In the genomic region with DNA sequence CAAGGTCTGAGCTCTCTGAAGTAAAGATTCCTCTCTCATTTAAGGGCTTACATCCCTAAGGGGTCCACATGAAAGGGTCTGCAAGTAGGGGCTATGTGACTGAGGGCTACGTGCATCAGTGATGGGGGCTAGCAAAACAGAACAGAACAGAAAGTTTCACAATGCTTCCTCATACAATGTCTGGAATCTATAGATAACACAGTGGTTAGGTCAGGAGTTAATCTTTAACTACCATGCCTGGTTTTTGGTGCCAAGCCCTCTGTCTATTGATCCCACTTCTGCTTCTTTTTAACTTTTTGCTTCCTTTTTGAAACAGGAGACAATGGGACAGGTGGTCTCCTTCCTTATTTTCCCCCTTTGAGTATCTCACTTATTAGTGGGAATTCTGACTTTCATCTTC, we compare ENCODE assay signal across 19 cellular contexts.
DNase-seq lines count a peak whose midpoint lies in the region; ATAC-seq and TF ChIP-seq lines count a peak whose summit lies in the region.
"Had no signal": no experiment of that assay in that cellular context is flagged by ENCODE, and none has a peak within 500 bp of the region (broad histone marks: within the 10 kb centered on the region; RNA-seq: fewer than 3 reads in every experiment).

No MANE protein-coding gene starts in this region.

- H3K4me3 ChIP-seq in Karpas-422 (ENCODE audit: low read length) = no peak overlapping the region
- H3K4me3 ChIP-seq: SJCRH30 had no signal

- H3K9ac ChIP-seq in Karpas-422 (ENCODE audit: low read length) = no peak overlapping the region

- ATAC-seq in GM18498 (IDR thresholded peaks at IDR 0.05; ENCODE audit: unreplicated experiment) = peak; percentile 57
- ATAC-seq in HG02588 (IDR thresholded peaks at IDR 0.05; ENCODE audit: unreplicated experiment) = peak; percentile 47
- no peak for ATAC-seq in HG03460 (IDR thresholded peaks at IDR 0.05; ENCODE audit: unreplicated experiment)
- ATAC-seq: PC-3 had no signal

- H3K27ac ChIP-seq in epithelial cell of prostate (peak overlapping the region; percentile 46), Karpas-422 (ENCODE audit: low read length) (no peak overlapping the region)
- H3K27ac ChIP-seq: RWPE1, SJCRH30 had no signal

- no peaks in the 10 kb centered on the region for H3K9me2 ChIP-seq in Karpas-422 (replicated peaks; ENCODE audit: insufficient read depth, low read length)

- no peak for TF ChIP-seq CTCF in GM10266 (IDR thresholded peaks at IDR 0.05; ENCODE audit: control insufficient read depth, insufficient read depth, low read depth, missing control alignments)

- no peaks in the 10 kb centered on the region for H3K4me1 ChIP-seq in Karpas-422 (ENCODE audit: low read length)
- H3K4me1 ChIP-seq: Caco-2, SJCRH30 had no signal

- H3K4me2 ChIP-seq in Karpas-422 (ENCODE audit: low read depth, low read length, poor library complexity, severe bottlenecking) = no peak overlapping the region

- no peak overlapping the region for H2AFZ ChIP-seq in Karpas-422 (ENCODE audit: low read length)

- H3K9me3 ChIP-seq in Karpas-422 (ENCODE audit: low read length) = no peaks in the 10 kb centered on the region
- H3K9me3 ChIP-seq: Caco-2, SJCRH30 had no signal

- DNase-seq in LoVo (ENCODE audit: low spot score) = peak; percentile 10
- no peak for DNase-seq in epithelial cell of prostate (ENCODE audit: low read depth, low spot score)
- DNase-seq in GM10266 (ENCODE audit: extremely low spot score) = no peak
- DNase-seq in Karpas-422 = no peak
- DNase-seq: AML-193, Caco-2, DMS53, H7, NCI-H1417 treated with DMSO at 0.1 percent for 48 hours, NCI-H2029, NCI-H2171 treated with DMSO at 0.1 percent for 48 hours, NCI-H774, PC-3, SJCRH30, SW 1271 had no signal

- no peaks in the 10 kb centered on the region for H3K36me3 ChIP-seq in Karpas-422 (ENCODE audit: insufficient read depth, low read length)
- H3K36me3 ChIP-seq: SJCRH30 had no signal

- H3K27me3 ChIP-seq in Karpas-422 (ENCODE audit: low read length) = no peaks in the 10 kb centered on the region
- H3K27me3 ChIP-seq: SJCRH30 had no signal

- no peaks in the 10 kb centered on the region for H3K79me2 ChIP-seq in Karpas-422 (ENCODE audit: low read length)

- no peaks in the 10 kb centered on the region for H4K20me1 ChIP-seq in Karpas-422 (ENCODE audit: insufficient read depth, low read depth, low read length)
